ENCODE assay signal across 1 cellular context in genomic region chr14:103847954-103848719, GRCh38.
TF ChIP-seq lines count a peak whose summit lies in the region.

No MANE protein-coding gene starts in this region.

TF ChIP-seq in GM23338, 12 proteins besides CTCF, POLR2A, EP300 and RAD21 (continued from another document):
- TF ChIP-seq, protein P1, sequence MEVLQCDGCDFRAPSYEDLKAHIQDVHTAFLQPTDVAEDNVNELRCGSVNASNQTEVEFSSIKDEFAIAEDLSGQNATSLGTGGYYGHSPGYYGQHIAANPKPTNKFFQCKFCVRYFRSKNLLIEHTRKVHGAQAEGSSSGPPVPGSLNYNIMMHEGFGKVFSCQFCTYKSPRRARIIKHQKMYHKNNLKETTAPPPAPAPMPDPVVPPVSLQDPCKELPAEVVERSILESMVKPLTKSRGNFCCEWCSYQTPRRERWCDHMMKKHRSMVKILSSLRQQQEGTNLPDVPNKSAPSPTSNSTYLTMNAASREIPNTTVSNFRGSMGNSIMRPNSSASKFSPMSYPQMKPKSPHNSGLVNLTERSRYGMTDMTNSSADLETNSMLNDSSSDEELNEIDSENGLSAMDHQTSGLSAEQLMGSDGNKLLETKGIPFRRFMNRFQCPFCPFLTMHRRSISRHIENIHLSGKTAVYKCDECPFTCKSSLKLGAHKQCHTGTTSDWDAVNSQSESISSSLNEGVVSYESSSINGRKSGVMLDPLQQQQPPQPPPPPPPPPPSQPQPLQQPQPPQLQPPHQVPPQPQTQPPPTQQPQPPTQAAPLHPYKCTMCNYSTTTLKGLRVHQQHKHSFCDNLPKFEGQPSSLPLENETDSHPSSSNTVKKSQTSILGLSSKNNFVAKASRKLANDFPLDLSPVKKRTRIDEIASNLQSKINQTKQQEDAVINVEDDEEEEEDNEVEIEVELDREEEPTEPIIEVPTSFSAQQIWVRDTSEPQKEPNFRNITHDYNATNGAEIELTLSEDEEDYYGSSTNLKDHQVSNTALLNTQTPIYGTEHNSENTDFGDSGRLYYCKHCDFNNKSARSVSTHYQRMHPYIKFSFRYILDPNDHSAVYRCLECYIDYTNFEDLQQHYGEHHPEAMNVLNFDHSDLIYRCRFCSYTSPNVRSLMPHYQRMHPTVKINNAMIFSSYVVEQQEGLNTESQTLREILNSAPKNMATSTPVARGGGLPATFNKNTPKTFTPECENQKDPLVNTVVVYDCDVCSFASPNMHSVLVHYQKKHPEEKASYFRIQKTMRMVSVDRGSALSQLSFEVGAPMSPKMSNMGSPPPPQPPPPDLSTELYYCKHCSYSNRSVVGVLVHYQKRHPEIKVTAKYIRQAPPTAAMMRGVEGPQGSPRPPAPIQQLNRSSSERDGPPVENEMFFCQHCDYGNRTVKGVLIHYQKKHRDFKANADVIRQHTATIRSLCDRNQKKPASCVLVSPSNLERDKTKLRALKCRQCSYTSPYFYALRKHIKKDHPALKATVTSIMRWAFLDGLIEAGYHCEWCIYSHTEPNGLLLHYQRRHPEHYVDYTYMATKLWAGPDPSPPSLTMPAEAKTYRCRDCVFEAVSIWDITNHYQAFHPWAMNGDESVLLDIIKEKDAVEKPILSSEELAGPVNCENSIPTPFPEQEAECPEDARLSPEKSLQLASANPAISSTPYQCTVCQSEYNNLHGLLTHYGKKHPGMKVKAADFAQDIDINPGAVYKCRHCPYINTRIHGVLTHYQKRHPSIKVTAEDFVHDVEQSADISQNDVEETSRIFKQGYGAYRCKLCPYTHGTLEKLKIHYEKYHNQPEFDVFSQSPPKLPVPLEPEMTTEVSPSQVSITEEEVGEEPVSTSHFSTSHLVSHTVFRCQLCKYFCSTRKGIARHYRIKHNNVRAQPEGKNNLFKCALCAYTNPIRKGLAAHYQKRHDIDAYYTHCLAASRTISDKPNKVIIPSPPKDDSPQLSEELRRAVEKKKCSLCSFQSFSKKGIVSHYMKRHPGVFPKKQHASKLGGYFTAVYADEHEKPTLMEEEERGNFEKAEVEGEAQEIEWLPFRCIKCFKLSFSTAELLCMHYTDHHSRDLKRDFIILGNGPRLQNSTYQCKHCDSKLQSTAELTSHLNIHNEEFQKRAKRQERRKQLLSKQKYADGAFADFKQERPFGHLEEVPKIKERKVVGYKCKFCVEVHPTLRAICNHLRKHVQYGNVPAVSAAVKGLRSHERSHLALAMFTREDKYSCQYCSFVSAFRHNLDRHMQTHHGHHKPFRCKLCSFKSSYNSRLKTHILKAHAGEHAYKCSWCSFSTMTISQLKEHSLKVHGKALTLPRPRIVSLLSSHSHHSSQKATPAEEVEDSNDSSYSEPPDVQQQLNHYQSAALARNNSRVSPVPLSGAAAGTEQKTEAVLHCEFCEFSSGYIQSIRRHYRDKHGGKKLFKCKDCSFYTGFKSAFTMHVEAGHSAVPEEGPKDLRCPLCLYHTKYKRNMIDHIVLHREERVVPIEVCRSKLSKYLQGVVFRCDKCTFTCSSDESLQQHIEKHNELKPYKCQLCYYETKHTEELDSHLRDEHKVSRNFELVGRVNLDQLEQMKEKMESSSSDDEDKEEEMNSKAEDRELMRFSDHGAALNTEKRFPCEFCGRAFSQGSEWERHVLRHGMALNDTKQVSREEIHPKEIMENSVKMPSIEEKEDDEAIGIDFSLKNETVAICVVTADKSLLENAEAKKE (CRISPR knock-in tag; IDR thresholded peaks at IDR 0.05) = no peak
- TF ChIP-seq ZNF331 (CRISPR knock-in tag; IDR thresholded peaks at IDR 0.05; ENCODE audit: low read depth) = no peak
- no peak for TF ChIP-seq POLR2AphosphoS5 (IDR thresholded peaks at IDR 0.05; ENCODE audit: low read depth)
